Comparison of ENCODE assay signal across 1 cellular context in the genomic region with DNA sequence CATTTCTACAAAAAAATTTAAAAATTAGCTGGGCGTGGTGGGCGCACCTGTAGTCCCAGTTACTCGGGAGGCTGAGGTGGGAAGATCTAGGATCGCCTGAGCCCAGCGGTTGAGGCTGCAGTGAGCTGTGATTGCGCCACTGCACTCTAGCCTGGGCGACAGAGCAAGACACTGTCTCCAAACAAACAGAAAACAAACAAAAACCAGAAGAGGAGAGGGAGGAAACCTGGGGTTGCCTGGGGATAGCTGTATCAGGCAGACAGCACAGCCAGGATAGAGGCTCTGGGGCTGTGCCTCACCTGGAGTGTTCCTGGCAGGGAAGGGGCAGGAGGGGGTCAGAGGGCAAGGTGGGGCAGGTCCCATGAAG.
TF ChIP-seq lines count a peak whose summit lies in the region.

No MANE protein-coding gene starts in this region.

TF ChIP-seq in HepG2, 621 proteins besides CTCF, POLR2A, EP300 and RAD21 (continued from another document and continues in another):
- TF ChIP-seq, protein P1, sequence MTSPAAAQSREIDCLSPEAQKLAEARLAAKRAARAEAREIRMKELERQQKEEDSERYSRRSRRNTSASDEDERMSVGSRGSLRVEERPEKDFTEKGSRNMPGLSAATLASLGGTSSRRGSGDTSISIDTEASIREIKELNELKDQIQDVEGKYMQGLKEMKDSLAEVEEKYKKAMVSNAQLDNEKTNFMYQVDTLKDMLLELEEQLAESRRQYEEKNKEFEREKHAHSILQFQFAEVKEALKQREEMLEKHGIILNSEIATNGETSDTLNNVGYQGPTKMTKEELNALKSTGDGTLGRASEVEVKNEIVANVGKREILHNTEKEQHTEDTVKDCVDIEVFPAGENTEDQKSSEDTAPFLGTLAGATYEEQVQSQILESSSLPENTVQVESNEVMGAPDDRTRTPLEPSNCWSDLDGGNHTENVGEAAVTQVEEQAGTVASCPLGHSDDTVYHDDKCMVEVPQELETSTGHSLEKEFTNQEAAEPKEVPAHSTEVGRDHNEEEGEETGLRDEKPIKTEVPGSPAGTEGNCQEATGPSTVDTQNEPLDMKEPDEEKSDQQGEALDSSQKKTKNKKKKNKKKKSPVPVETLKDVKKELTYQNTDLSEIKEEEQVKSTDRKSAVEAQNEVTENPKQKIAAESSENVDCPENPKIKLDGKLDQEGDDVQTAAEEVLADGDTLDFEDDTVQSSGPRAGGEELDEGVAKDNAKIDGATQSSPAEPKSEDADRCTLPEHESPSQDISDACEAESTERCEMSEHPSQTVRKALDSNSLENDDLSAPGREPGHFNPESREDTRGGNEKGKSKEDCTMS (CRISPR knock-in tag; conservative IDR thresholded peaks at IDR 0.05): no peak
- TF ChIP-seq NCOA1 (CRISPR knock-in tag; IDR thresholded peaks at IDR 0.05) (peak; percentile 53; the same call in 1 of the 2 replicates), BORCS8-MEF2B (CRISPR knock-in tag; IDR thresholded peaks at IDR 0.05) (no peak), ETV6 (CRISPR knock-in tag; conservative IDR thresholded peaks at IDR 0.05) (no peak), TRIM24 (CRISPR knock-in tag; IDR thresholded peaks at IDR 0.05) (no peak), ATRX (CRISPR knock-in tag; IDR thresholded peaks at IDR 0.05; ENCODE audit: borderline replicate concordance) (no peak), FOXP1 (IDR thresholded peaks at IDR 0.05) (no peak), FOXP1 (CRISPR knock-in tag; IDR thresholded peaks at IDR 0.05) (peak; percentile 82), ZNF577 (CRISPR knock-in tag; IDR thresholded peaks at IDR 0.05; ENCODE audit: borderline replicate concordance, low read depth) (no peak), SNAPC4 (CRISPR knock-in tag; IDR thresholded peaks at IDR 0.05) (no peak), ZNF710 (CRISPR knock-in tag; IDR thresholded peaks at IDR 0.05; ENCODE audit: borderline replicate concordance) (no peak), ZNF556 (CRISPR knock-in tag; IDR thresholded peaks at IDR 0.05; ENCODE audit: borderline replicate concordance) (peak; percentile 4; the same call in 1 of the 2 replicates), CCAR2 (optimal IDR thresholded peaks at IDR 0.05; ENCODE audit: low read depth, low read length) (no peak), CBX1 (IDR thresholded peaks at IDR 0.05; ENCODE audit: low read depth) (no peak), MATR3 (CRISPR knock-in tag; IDR thresholded peaks at IDR 0.05) (no peak), KMT2B (CRISPR knock-in tag; IDR thresholded peaks at IDR 0.05) (no peak), RBFOX2 (IDR thresholded peaks at IDR 0.05; ENCODE audit: low read depth, low read length) (no peak), ZNF510 (CRISPR knock-in tag; IDR thresholded peaks at IDR 0.05; ENCODE audit: low read depth) (no peak), ZNF10 (CRISPR knock-in tag; IDR thresholded peaks at IDR 0.05; ENCODE audit: borderline replicate concordance, low read depth) (no peak), ATF1 (CRISPR knock-in tag; IDR thresholded peaks at IDR 0.05) (no peak), ZNF709 (CRISPR knock-in tag; IDR thresholded peaks at IDR 0.05) (no peak), KLF11 (CRISPR knock-in tag; IDR thresholded peaks at IDR 0.05) (no peak), ZNF562 (CRISPR knock-in tag; IDR thresholded peaks at IDR 0.05; ENCODE audit: borderline replicate concordance) (no peak), MTF1 (CRISPR knock-in tag; IDR thresholded peaks at IDR 0.05) (no peak), IKZF4 (CRISPR knock-in tag; IDR thresholded peaks at IDR 0.05; ENCODE audit: borderline replicate concordance, low read depth, not compliant biosample characterization) (no peak), KLF12 (CRISPR knock-in tag; IDR thresholded peaks at IDR 0.05; ENCODE audit: borderline replicate concordance) (no peak), ZNF296 (CRISPR knock-in tag; conservative IDR thresholded peaks at IDR 0.05) (no peak)
- TF ChIP-seq, protein P2, sequence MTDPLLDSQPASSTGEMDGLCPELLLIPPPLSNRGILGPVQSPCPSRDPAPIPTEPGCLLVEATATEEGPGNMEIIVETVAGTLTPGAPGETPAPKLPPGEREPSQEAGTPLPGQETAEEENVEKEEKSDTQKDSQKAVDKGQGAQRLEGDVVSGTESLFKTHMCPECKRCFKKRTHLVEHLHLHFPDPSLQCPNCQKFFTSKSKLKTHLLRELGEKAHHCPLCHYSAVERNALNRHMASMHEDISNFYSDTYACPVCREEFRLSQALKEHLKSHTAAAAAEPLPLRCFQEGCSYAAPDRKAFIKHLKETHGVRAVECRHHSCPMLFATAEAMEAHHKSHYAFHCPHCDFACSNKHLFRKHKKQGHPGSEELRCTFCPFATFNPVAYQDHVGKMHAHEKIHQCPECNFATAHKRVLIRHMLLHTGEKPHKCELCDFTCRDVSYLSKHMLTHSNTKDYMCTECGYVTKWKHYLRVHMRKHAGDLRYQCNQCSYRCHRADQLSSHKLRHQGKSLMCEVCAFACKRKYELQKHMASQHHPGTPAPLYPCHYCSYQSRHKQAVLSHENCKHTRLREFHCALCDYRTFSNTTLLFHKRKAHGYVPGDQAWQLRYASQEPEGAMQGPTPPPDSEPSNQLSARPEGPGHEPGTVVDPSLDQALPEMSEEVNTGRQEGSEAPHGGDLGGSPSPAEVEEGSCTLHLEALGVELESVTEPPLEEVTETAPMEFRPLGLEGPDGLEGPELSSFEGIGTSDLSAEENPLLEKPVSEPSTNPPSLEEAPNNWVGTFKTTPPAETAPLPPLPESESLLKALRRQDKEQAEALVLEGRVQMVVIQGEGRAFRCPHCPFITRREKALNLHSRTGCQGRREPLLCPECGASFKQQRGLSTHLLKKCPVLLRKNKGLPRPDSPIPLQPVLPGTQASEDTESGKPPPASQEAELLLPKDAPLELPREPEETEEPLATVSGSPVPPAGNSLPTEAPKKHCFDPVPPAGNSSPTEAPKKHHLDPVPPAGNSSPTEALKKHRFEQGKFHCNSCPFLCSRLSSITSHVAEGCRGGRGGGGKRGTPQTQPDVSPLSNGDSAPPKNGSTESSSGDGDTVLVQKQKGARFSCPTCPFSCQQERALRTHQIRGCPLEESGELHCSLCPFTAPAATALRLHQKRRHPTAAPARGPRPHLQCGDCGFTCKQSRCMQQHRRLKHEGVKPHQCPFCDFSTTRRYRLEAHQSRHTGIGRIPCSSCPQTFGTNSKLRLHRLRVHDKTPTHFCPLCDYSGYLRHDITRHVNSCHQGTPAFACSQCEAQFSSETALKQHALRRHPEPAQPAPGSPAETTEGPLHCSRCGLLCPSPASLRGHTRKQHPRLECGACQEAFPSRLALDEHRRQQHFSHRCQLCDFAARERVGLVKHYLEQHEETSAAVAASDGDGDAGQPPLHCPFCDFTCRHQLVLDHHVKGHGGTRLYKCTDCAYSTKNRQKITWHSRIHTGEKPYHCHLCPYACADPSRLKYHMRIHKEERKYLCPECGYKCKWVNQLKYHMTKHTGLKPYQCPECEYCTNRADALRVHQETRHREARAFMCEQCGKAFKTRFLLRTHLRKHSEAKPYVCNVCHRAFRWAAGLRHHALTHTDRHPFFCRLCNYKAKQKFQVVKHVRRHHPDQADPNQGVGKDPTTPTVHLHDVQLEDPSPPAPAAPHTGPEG (CRISPR knock-in tag; IDR thresholded peaks at IDR 0.05): no peak
- TF ChIP-seq, protein P3, sequence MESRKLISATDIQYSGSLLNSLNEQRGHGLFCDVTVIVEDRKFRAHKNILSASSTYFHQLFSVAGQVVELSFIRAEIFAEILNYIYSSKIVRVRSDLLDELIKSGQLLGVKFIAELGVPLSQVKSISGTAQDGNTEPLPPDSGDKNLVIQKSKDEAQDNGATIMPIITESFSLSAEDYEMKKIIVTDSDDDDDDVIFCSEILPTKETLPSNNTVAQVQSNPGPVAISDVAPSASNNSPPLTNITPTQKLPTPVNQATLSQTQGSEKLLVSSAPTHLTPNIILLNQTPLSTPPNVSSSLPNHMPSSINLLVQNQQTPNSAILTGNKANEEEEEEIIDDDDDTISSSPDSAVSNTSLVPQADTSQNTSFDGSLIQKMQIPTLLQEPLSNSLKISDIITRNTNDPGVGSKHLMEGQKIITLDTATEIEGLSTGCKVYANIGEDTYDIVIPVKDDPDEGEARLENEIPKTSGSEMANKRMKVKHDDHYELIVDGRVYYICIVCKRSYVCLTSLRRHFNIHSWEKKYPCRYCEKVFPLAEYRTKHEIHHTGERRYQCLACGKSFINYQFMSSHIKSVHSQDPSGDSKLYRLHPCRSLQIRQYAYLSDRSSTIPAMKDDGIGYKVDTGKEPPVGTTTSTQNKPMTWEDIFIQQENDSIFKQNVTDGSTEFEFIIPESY (CRISPR knock-in tag; IDR thresholded peaks at IDR 0.05): peak; percentile 64; the same call in 1 of the 2 replicates
- TF ChIP-seq, protein P4, sequence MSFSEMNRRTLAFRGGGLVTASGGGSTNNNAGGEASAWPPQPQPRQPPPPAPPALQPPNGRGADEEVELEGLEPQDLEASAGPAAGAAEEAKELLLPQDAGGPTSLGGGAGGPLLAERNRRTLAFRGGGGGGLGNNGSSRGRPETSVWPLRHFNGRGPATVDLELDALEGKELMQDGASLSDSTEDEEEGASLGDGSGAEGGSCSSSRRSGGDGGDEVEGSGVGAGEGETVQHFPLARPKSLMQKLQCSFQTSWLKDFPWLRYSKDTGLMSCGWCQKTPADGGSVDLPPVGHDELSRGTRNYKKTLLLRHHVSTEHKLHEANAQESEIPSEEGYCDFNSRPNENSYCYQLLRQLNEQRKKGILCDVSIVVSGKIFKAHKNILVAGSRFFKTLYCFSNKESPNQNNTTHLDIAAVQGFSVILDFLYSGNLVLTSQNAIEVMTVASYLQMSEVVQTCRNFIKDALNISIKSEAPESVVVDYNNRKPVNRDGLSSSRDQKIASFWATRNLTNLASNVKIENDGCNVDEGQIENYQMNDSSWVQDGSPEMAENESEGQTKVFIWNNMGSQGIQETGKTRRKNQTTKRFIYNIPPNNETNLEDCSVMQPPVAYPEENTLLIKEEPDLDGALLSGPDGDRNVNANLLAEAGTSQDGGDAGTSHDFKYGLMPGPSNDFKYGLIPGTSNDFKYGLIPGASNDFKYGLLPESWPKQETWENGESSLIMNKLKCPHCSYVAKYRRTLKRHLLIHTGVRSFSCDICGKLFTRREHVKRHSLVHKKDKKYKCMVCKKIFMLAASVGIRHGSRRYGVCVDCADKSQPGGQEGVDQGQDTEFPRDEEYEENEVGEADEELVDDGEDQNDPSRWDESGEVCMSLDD (CRISPR knock-in tag; IDR thresholded peaks at IDR 0.05; ENCODE audit: borderline replicate concordance): no peak; the same call in 1 of the 2 replicates
